In the genomic region with DNA sequence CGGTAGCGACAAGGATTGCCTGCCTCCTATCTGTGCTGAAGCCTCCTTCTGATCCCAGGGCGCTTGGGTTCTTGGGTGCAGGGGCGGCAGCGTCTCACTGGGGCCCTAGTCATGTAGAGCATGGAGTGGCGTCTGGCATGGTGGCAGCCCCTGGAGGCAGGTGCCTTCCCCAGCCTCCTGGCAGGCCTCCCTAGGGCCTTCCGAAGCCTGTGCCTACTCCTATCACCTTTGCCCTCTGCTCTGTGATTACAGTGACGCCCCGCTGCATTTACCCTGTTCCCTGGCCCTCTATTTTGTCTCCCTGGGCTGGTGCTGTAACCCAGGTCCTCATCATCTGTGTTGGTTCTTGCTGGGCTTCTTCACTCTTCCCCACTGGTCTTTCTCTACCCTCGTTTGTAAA, we compare ENCODE assay signal across 16 cellular contexts.
"Had no signal": no experiment of that assay in that cellular context is flagged by ENCODE, and none has a peak within 500 bp of the region (broad histone marks: within the 10 kb centered on the region; RNA-seq: fewer than 3 reads in every experiment).

No MANE protein-coding gene starts in this region.

- H3K4me3 Mint-ChIP-seq: activated CD4-positive, alpha-beta T cell treated with anti-CD3 and anti-CD28 coated beads, Interleukin-2, amount 10 ng/mL, durations not matched to agents 7 days and 5 days; activated CD8-positive, alpha-beta T cell treated with anti-CD3 and anti-CD28 coated beads, Interleukin-2, amount 10 ng/mL, durations not matched to agents 7 days and 5 days; activated T-cell treated with anti-CD3 and anti-CD28 coated beads, Interleukin-2, amount 50 U/mL, for 24 hours; effector memory CD8-positive, alpha-beta T cell; stimulated activated naive B cell treated with anti-CD40 and anti-IgM and Interleukin-4, amounts not matched to agents 10 μg/mL and 1 μg/mL and 100 μg/mL, for 72 hours; T-cell had no signal

- H3K27me3 Mint-ChIP-seq: activated CD4-positive, alpha-beta T cell treated with anti-CD3 and anti-CD28 coated beads, Interleukin-2, amount 10 ng/mL, durations not matched to agents 7 days and 5 days; activated T-cell treated with anti-CD3 and anti-CD28 coated beads, Interleukin-2, amount 50 U/mL, for 24 hours; effector memory CD8-positive, alpha-beta T cell; naive thymus-derived CD4-positive, alpha-beta T cell; stimulated activated naive B cell treated with anti-CD40 and anti-IgM and Interleukin-4, amounts not matched to agents 10 μg/mL and 1 μg/mL and 100 μg/mL, for 72 hours; T-cell had no signal

- ATAC-seq: activated CD4-positive, CD25-positive, alpha-beta regulatory T cell treated with anti-CD3 and anti-CD28 coated beads, Interleukin-2, amount 50 U/mL, for 24 hours; activated CD8-positive, alpha-beta T cell treated with anti-CD3 and anti-CD28 coated beads, Interleukin-2, amount 10 ng/mL, durations not matched to agents 7 days and 5 days; effector memory CD8-positive, alpha-beta T cell; gastrocnemius medialis; heart left ventricle; naive thymus-derived CD4-positive, alpha-beta T cell; SK-N-SH treated with all-trans-retinoic acid at 6 μM for 48 hours; stimulated activated naive B cell treated with anti-CD40 and anti-IgM and Interleukin-4, amounts not matched to agents 10 μg/mL and 1 μg/mL and 100 μg/mL, for 72 hours; T-cell had no signal

- H3K9me3 Mint-ChIP-seq: activated CD4-positive, alpha-beta T cell treated with anti-CD3 and anti-CD28 coated beads, Interleukin-2, amount 10 ng/mL, durations not matched to agents 7 days and 5 days; activated T-cell treated with anti-CD3 and anti-CD28 coated beads, Interleukin-2, amount 50 U/mL, for 24 hours; effector memory CD8-positive, alpha-beta T cell; naive thymus-derived CD4-positive, alpha-beta T cell; stimulated activated naive B cell treated with anti-CD40 and anti-IgM and Interleukin-4, amounts not matched to agents 10 μg/mL and 1 μg/mL and 100 μg/mL, for 72 hours; T-cell had no signal

- H3K36me3 ChIP-seq: cardiac muscle cell, gastrocnemius medialis, heart left ventricle, sigmoid colon, tibial artery had no signal

- H3K9me3 ChIP-seq: gastrocnemius medialis, heart left ventricle, sigmoid colon, tibial artery had no signal

- DNase-seq: activated CD4-positive, alpha-beta T cell treated with anti-CD3 and anti-CD28 coated beads, Interleukin-2, amount 10 ng/mL, durations not matched to agents 7 days and 5 days; activated CD8-positive, alpha-beta T cell treated with anti-CD3 and anti-CD28 coated beads, Interleukin-2, amount 10 ng/mL, durations not matched to agents 7 days and 5 days; activated naive CD4-positive, alpha-beta T cell treated with anti-CD3 and anti-CD28 coated beads, Interleukin-2, amount 50 U/mL, for 16 hours; activated T-cell treated with anti-CD3 and anti-CD28 coated beads, Interleukin-2, amount 50 U/mL, for 24 hours; effector memory CD8-positive, alpha-beta T cell; gastrocnemius medialis; heart left ventricle; kidney glomerular epithelial cell; naive thymus-derived CD4-positive, alpha-beta T cell; sigmoid colon; stimulated activated naive B cell treated with anti-CD40 and anti-IgM and Interleukin-4, amounts not matched to agents 10 μg/mL and 1 μg/mL and 100 μg/mL, for 72 hours; T-cell; tibial artery had no signal

- H3K36me3 Mint-ChIP-seq: T-cell had no signal

- H3K27me3 ChIP-seq: cardiac muscle cell, gastrocnemius medialis, heart left ventricle, sigmoid colon, tibial artery had no signal

- H3K27ac ChIP-seq: cardiac muscle cell, gastrocnemius medialis, heart left ventricle, sigmoid colon, tibial artery had no signal

- H3K27ac Mint-ChIP-seq: activated CD8-positive, alpha-beta T cell treated with anti-CD3 and anti-CD28 coated beads, Interleukin-2, amount 10 ng/mL, durations not matched to agents 7 days and 5 days; activated T-cell treated with anti-CD3 and anti-CD28 coated beads, Interleukin-2, amount 50 U/mL, for 24 hours; effector memory CD8-positive, alpha-beta T cell; naive thymus-derived CD4-positive, alpha-beta T cell; T-cell had no signal

- H3K4me3 ChIP-seq: cardiac muscle cell, gastrocnemius medialis, heart left ventricle, sigmoid colon, tibial artery had no signal
